In the genomic region with DNA sequence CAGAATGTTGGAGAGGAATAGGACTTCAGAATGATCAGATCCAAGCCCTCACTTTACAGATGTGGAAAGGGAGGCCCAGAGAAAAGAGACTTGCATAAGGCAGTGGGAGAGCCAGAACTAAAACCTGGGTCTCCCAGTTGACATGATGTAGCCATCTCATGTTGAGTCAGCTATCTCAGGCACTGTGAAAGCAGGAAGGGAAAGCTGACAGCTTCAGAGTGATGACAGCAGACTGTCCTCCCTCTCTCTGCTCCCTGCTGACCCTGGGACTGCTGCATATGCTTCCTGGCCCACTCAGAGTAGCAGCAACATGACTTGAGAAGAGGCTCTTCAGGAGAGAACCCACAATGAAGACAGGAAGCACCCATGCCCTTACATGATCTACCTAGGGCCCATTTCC, we compare ENCODE assay signal across 12 cellular contexts. TPM values are rescaled to one million over a fixed set of nuclear protein-coding genes. Genes with fewer than 3 reads are reported as not detected.
DNase-seq lines count a peak whose midpoint lies in the region; ATAC-seq and TF ChIP-seq lines count a peak whose summit lies in the region.
"Had no signal": no experiment of that assay in that cellular context is flagged by ENCODE, and none has a peak within 500 bp of the region (broad histone marks: within the 10 kb centered on the region; RNA-seq: fewer than 3 reads in every experiment).

No MANE protein-coding gene starts in this region.

- H3K27me3 ChIP-seq in hepatocyte = no peaks in the 10 kb centered on the region
- no peaks in the 10 kb centered on the region for H3K27me3 ChIP-seq in ascending aorta

- H3K27me3 Mint-ChIP-seq in stimulated activated memory B cell treated with anti-CD40 and anti-IgM and Interleukin-4, amounts not matched to agents 10 μg/mL and 1 μg/mL and 100 μg/mL, for 72 hours = no peaks in the 10 kb centered on the region

- no peak overlapping the region for H2AFZ ChIP-seq in hepatocyte

- no peaks in the 10 kb centered on the region for H3K79me2 ChIP-seq in hepatocyte

- peaks cover 15% of the 10 kb centered on the region for H3K4me1 Mint-ChIP-seq in stimulated activated memory B cell treated with anti-CD40 and anti-IgM and Interleukin-4, amounts not matched to agents 10 μg/mL and 1 μg/mL and 100 μg/mL, for 72 hours

- H3K4me3 ChIP-seq in hepatocyte (no peak overlapping the region), ascending aorta (no peak overlapping the region)

- H3K27ac Mint-ChIP-seq in activated naive CD4-positive, alpha-beta T cell treated with anti-CD3 and anti-CD28 coated beads, Interleukin-2, amount 50 U/mL, for 72 hours = no peak overlapping the region
- no peak overlapping the region for H3K27ac Mint-ChIP-seq in stimulated activated memory B cell treated with anti-CD40 and anti-IgM and Interleukin-4, amounts not matched to agents 10 μg/mL and 1 μg/mL and 100 μg/mL, for 72 hours

- no peaks in the 10 kb centered on the region for H4K20me1 ChIP-seq in hepatocyte (ENCODE audit: insufficient read depth, poor library complexity, severe bottlenecking)

- H3K9me2 ChIP-seq in hepatocyte (replicated peaks; ENCODE audit: insufficient read depth) = no peaks in the 10 kb centered on the region

- no peak for TF ChIP-seq CTCF in hepatocyte (IDR thresholded peaks at IDR 0.05; ENCODE audit: poor library complexity)
- no peak for TF ChIP-seq CTCF in ascending aorta (IDR thresholded peaks at IDR 0.05)

- H3K27ac ChIP-seq in hepatocyte (no peak overlapping the region), ascending aorta (no peak overlapping the region)

- H3K9me3 ChIP-seq in hepatocyte (ENCODE audit: low read depth) (no peaks in the 10 kb centered on the region), ascending aorta (no peaks in the 10 kb centered on the region)

- H3K4me1 ChIP-seq in hepatocyte (ENCODE audit: insufficient read depth) (no peaks in the 10 kb centered on the region), ascending aorta (no peaks in the 10 kb centered on the region)

- H3K9me3 Mint-ChIP-seq in activated naive CD4-positive, alpha-beta T cell treated with anti-CD3 and anti-CD28 coated beads, Interleukin-2, amount 50 U/mL, for 72 hours = no peaks in the 10 kb centered on the region
- H3K9me3 Mint-ChIP-seq in stimulated activated memory B cell treated with anti-CD40 and anti-IgM and Interleukin-4, amounts not matched to agents 10 μg/mL and 1 μg/mL and 100 μg/mL, for 72 hours = no peaks in the 10 kb centered on the region
- H3K9me3 Mint-ChIP-seq: neural crest cell had no signal

- H3K4me2 ChIP-seq in hepatocyte = no peak overlapping the region

- H3K36me3 Mint-ChIP-seq in activated naive CD4-positive, alpha-beta T cell treated with anti-CD3 and anti-CD28 coated beads, Interleukin-2, amount 50 U/mL, for 72 hours = peaks cover 0 to under 1% of the 10 kb centered on the region in 2 donors
- H3K36me3 Mint-ChIP-seq in stimulated activated memory B cell treated with anti-CD40 and anti-IgM and Interleukin-4, amounts not matched to agents 10 μg/mL and 1 μg/mL and 100 μg/mL, for 72 hours = peaks cover 6% of the 10 kb centered on the region

- DNase-seq in activated naive CD4-positive, alpha-beta T cell treated with anti-CD3 and anti-CD28 coated beads, Interleukin-2, amount 50 U/mL, for 72 hours (ENCODE audit: low spot score in 2 of 2) = no peak
- no peak for DNase-seq in activated naive CD4-positive, alpha-beta T cell treated with Interleukin-2 at 50 U/mL for 16 hours
- DNase-seq in hepatocyte (ENCODE audit: low spot score) (no peak), ascending aorta (ENCODE audit: low spot score in 2 of 2) (no peak)
- no peak for DNase-seq in activated naive CD4-positive, alpha-beta T cell (lab: John Stamatoyannopoulos, UW)
- DNase-seq: NCI-H1436, T-helper 9 cell had no signal

- no peak overlapping the region for H3K4me3 Mint-ChIP-seq in stimulated activated memory B cell treated with anti-CD40 and anti-IgM and Interleukin-4, amounts not matched to agents 10 μg/mL and 1 μg/mL and 100 μg/mL, for 72 hours
- H3K4me3 Mint-ChIP-seq: neural crest cell had no signal

- ATAC-seq in activated naive CD4-positive, alpha-beta T cell treated with anti-CD3 and anti-CD28 coated beads, Interleukin-2, amount 50 U/mL, for 72 hours = peak; percentile 52 to 69
- ATAC-seq in HG02642 (IDR thresholded peaks at IDR 0.05; ENCODE audit: poor library complexity, unreplicated experiment) (peak; percentile 94), HG03575 (IDR thresholded peaks at IDR 0.05; ENCODE audit: extremely low read depth, insufficient number of reproducible peaks, low FRiP score, unreplicated experiment) (peak; percentile 84)
- peak; percentile 70 for ATAC-seq in stimulated activated memory B cell treated with anti-CD40 and anti-IgM and Interleukin-4, amounts not matched to agents 10 μg/mL and 1 μg/mL and 100 μg/mL, for 72 hours

- intact Hi-C loops in ascending aorta (cut with DNase I) = no loop called here

- H3K36me3 ChIP-seq in hepatocyte (replicated peaks; ENCODE audit: insufficient read depth, low read depth) = no peaks in the 10 kb centered on the region
- no peaks in the 10 kb centered on the region for H3K36me3 ChIP-seq in ascending aorta

RNA-seq across cellular contexts. Expression of gene FHIT, which starts 14.7 kb away (rescaled TPM):
- 10 to 100 TPM; 21.3 to 37.0 TPM for total RNA-seq in activated naive CD4-positive, alpha-beta T cell treated with anti-CD3 and anti-CD28 coated beads, Interleukin-2, amount 50 U/mL, for 72 hours
- 9.7 and 13.0 TPM in 2 replicates for total RNA-seq in hepatocyte
- polyA plus RNA-seq in hepatocyte = 16.2 and 18.7 TPM in 2 replicates
- 0.21 TPM for total RNA-seq in ascending aorta
- total RNA-seq: A673 had no signal
